ENCODE assay signal across 8 cellular contexts in the genomic region with DNA sequence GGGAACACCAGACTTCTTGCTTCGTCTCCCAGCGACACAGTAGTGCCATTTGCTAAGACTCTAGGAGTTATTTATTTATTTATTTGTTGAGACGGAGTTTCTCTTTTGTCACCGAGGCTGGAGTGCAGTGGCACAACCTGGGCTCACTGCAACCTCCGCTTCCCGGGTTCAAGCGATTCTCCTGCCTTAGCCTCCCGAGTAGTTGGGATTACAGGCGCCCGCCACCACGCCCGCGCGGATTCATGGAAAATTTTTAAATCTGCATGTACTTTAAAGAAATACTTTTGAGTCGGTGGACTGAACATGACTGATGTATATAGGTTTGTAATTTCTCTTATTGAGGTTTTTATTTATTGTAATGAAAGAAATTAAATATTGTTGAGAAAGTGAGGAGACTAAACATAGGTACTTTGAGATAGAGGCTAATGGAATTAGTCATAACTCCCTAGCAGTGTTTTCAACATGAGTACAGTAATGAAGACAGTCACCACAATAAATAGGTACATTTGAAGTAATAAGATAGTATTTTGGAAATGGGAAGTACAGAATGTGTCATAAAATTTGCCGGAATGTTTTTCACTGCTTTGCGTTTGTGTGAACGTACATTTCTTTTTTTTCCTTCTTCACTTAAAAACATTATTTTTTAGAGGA. TPM values are rescaled to one million over a fixed set of nuclear protein-coding genes. Genes with fewer than 3 reads are reported as not detected.
DNase-seq lines count a peak whose midpoint lies in the region; ATAC-seq, FAIRE-seq and TF ChIP-seq lines count a peak whose summit lies in the region.

No MANE protein-coding gene starts in this region.

- H3K27ac ChIP-seq in cardiac muscle cell: peak overlapping the region; percentile 94
- H3K27ac ChIP-seq in astrocyte (ENCODE audit: low read depth, low read length): peak overlapping the region; percentile 78
- H3K27ac ChIP-seq in urinary bladder (ENCODE audit: low read depth): no peak overlapping the region

- peak; percentile 5 for FAIRE-seq in astrocyte (lab: Jason Lieb, UNC)

- H3K4me3 ChIP-seq in cardiac muscle cell (peak overlapping the region; percentile 58), astrocyte (ENCODE audit: insufficient read depth, low read depth, low read length) (peak overlapping the region; percentile 86), lower leg skin (ENCODE audit: low read depth, poor library complexity, severe bottlenecking) (peak overlapping the region; percentile 75), urinary bladder (ENCODE audit: low read depth, low read length) (peak overlapping the region; percentile 79)

- peaks cover 7% of the 10 kb centered on the region for H3K4me1 ChIP-seq in cardiac muscle cell (ENCODE audit: low read depth)
- no peaks in the 10 kb centered on the region for H3K4me1 ChIP-seq in astrocyte (ENCODE audit: insufficient read depth, low read length)
- peaks cover 2% of the 10 kb centered on the region for H3K4me1 ChIP-seq in urinary bladder (ENCODE audit: insufficient read depth)

- peak overlapping the region; percentile 90 for H3K4me2 ChIP-seq in astrocyte (ENCODE audit: low read length)

- peak overlapping the region; percentile 77 for H3K27ac Mint-ChIP-seq in astrocyte (ENCODE audit: unreplicated experiment)

- DNase-seq in cardiac muscle cell (ENCODE audit: low read depth in 1 of 2, low spot score in 1 of 2) (no peak), cardiac septum (ENCODE audit: low spot score) (no peak), astrocyte (ENCODE audit: low read depth) (no peak), lower leg skin (ENCODE audit: low spot score in 2 of 2) (no peak)

- no peak for TF ChIP-seq POLR2A in lower leg skin (IDR thresholded peaks at IDR 0.05)

- H2AFZ ChIP-seq in astrocyte (ENCODE audit: low read depth, low read length): peak overlapping the region; percentile 96

- H4K20me1 ChIP-seq in astrocyte (ENCODE audit: insufficient read depth, low read length): peaks cover 24% of the 10 kb centered on the region

- H3K36me3 ChIP-seq in cardiac muscle cell: no peaks in the 10 kb centered on the region
- H3K36me3 ChIP-seq in astrocyte (ENCODE audit: insufficient read depth, low read length): no peaks in the 10 kb centered on the region
- H3K36me3 ChIP-seq in urinary bladder (ENCODE audit: insufficient read depth): no peaks in the 10 kb centered on the region

- intact Hi-C loops in cardiac septum (cut with DNase I) (no loop called here), lower leg skin (cut with DNase I; ENCODE audit: low total_unique reads) (no loop called here)

- 52 to 54% methylated on average over 18 of the region's 18 CpGs for WGBS in lower leg skin, 2 donors
- 48% methylated on average over 18 of the region's 18 CpGs for WGBS in urinary bladder

- H3K27me3 Mint-ChIP-seq in astrocyte (ENCODE audit: low read depth, unreplicated experiment): no peaks in the 10 kb centered on the region

- no peak for ATAC-seq in HG03571 (IDR thresholded peaks at IDR 0.05; ENCODE audit: unreplicated experiment)
- ATAC-seq in HG03139 (IDR thresholded peaks at IDR 0.05; ENCODE audit: unreplicated experiment): no peak
- no peak for ATAC-seq in GM18519 (IDR thresholded peaks at IDR 0.05; ENCODE audit: low FRiP score, unreplicated experiment)

- no peaks in the 10 kb centered on the region for H3K9me3 Mint-ChIP-seq in astrocyte (ENCODE audit: unreplicated experiment)

- H3K9me3 ChIP-seq in cardiac muscle cell (ENCODE audit: low read depth) (no peaks in the 10 kb centered on the region), astrocyte (ENCODE audit: insufficient read depth, low read depth, low read length) (no peaks in the 10 kb centered on the region)

- TF ChIP-seq CTCF in cardiac muscle cell (IDR thresholded peaks at IDR 0.05; ENCODE audit: low read depth, low read length) (no peak), astrocyte (IDR thresholded peaks at IDR 0.05; ENCODE audit: insufficient read depth, low read depth, low read length) (no peak), lower leg skin (IDR thresholded peaks at IDR 0.05) (no peak)

- H3K79me2 ChIP-seq in astrocyte (ENCODE audit: insufficient read depth, low read length): peaks cover 55% of the 10 kb centered on the region

- peak overlapping the region; percentile 85 for H3K9ac ChIP-seq in astrocyte (ENCODE audit: low read length)

- no peaks in the 10 kb centered on the region for H3K36me3 Mint-ChIP-seq in astrocyte (ENCODE audit: low read depth, unreplicated experiment)

- H3K27me3 ChIP-seq in cardiac muscle cell (no peaks in the 10 kb centered on the region), astrocyte (ENCODE audit: insufficient read depth, low read length) (no peaks in the 10 kb centered on the region)

- peaks cover 1% of the 10 kb centered on the region for H3K4me1 Mint-ChIP-seq in astrocyte (ENCODE audit: low read depth, unreplicated experiment)

- peak overlapping the region; percentile 96 for H3K4me3 Mint-ChIP-seq in astrocyte (ENCODE audit: unreplicated experiment)

RNA-seq across cellular contexts. Expression of gene MTX2, which starts 1.0 kb away (rescaled TPM):
- total RNA-seq in cardiac muscle cell: 50.9 and 60.7 TPM in 2 replicates
- polyA plus RNA-seq in cardiac muscle cell: 107 and 124 TPM in 2 replicates
- 44.1 TPM for total RNA-seq in cardiac septum
- total RNA-seq in astrocyte: 25.2 and 29.0 TPM in 2 replicates
- total RNA-seq in lower leg skin: 10 to 100 TPM; 27.1 to 33.3 (median 29.1) TPM
- 18.3 TPM for total RNA-seq in urinary bladder
- 36.6 TPM for polyA plus RNA-seq in urinary bladder
